ENCODE assay signal across 32 cellular contexts in genomic region chr2:220029013-220029412, GRCh38.
"Had no signal": no experiment of that assay in that cellular context is flagged by ENCODE, and none has a peak within 500 bp of the region (broad histone marks: within the 10 kb centered on the region; RNA-seq: fewer than 3 reads in every experiment).

No MANE protein-coding gene starts in this region.

- DNase-seq: activated CD4-positive, alpha-beta memory T cell treated with anti-CD3 and anti-CD28 coated beads, Interleukin-2, amount 10 ng/mL, durations not matched to agents 7 days and 5 days; activated CD4-positive, alpha-beta T cell treated with anti-CD3 and anti-CD28 coated beads for 36 hours; activated CD4-positive, alpha-beta T cell treated with anti-CD3 and anti-CD28 coated beads, Interleukin-2, amount 10 ng/mL, durations not matched to agents 7 days and 5 days; activated CD4-positive, alpha-beta T cell treated with anti-CD3 and anti-CD28 coated beads, Interleukin-2, amount 50 U/mL, for 4 hours; activated CD4-positive, CD25-positive, alpha-beta regulatory T cell; activated CD4-positive, CD25-positive, alpha-beta regulatory T cell treated with anti-CD3 and anti-CD28 coated beads, Interleukin-2, amount 50 U/mL, for 72 hours; activated CD8-positive, alpha-beta memory T cell treated with anti-CD3 and anti-CD28 coated beads, Interleukin-2, amount 50 U/mL, for 48 hours; activated effector memory CD4-positive, alpha-beta T cell treated with Interleukin-2 at 50 U/mL for 16 hours; activated gamma-delta T cell treated with Interleukin-2 at 50 U/mL for 16 hours; activated naive CD4-positive, alpha-beta T cell treated with anti-CD3 and anti-CD28 coated beads, Interleukin-2, amount 50 U/mL, for 16 hours; activated naive CD4-positive, alpha-beta T cell treated with Interleukin-2 at 50 U/mL for 16 hours; activated T-cell treated with anti-CD3 and anti-CD28 coated beads for 4 hours; activated T-cell treated with anti-CD3 and anti-CD28 coated beads, Interleukin-2, amount 50 U/mL, for 24 hours; amniotic stem cell; anterior cingulate cortex; brain microvascular endothelial cell; central memory CD4-positive, alpha-beta T cell; cerebellar nuclear complex; colonic mucosa; effector CD8-positive, alpha-beta T cell; esophagus squamous epithelium; gastrocnemius medialis; glutamatergic neuron; heart left ventricle; T-cell; T-helper 17 cell had no signal

- ATAC-seq: activated CD4-positive, alpha-beta T cell treated with anti-CD3 and anti-CD28 coated beads for 36 hours; activated T-helper 17 cell treated with anti-CD3 and anti-CD28 coated beads, Interleukin-2, amount 50 U/mL, for 72 hours; gastrocnemius medialis; heart left ventricle; T-cell; T-helper 17 cell had no signal

- H3K9me3 ChIP-seq: colonic mucosa, esophagus squamous epithelium, gastrocnemius medialis, heart left ventricle had no signal

- H3K27ac ChIP-seq: brain microvascular endothelial cell, cardiac muscle cell, colonic mucosa, epithelial cell of prostate, esophagus squamous epithelium, gastrocnemius medialis, heart left ventricle had no signal

- H3K4me1 ChIP-seq: colonic mucosa, esophagus squamous epithelium, gastrocnemius medialis, heart left ventricle had no signal

- H3K27me3 ChIP-seq: brain microvascular endothelial cell, cardiac muscle cell, colonic mucosa, esophagus squamous epithelium, gastrocnemius medialis, heart left ventricle had no signal

- FAIRE-seq: astrocyte, endometrium, endothelial cell of umbilical vein had no signal

- H3K36me3 ChIP-seq: brain microvascular endothelial cell, cardiac muscle cell, colonic mucosa, esophagus squamous epithelium, gastrocnemius medialis, heart left ventricle had no signal

- H3K4me3 ChIP-seq: cardiac muscle cell, colonic mucosa, esophagus squamous epithelium, gastrocnemius medialis, heart left ventricle had no signal
